1 cellular context compared by ENCODE assay signal in genomic region chr3:154023148-154023547, GRCh38.
TF ChIP-seq lines count a peak whose summit lies in the region.

No MANE protein-coding gene starts in this region.

TF ChIP-seq in HepG2, 621 proteins besides CTCF, POLR2A, EP300 and RAD21 (continued from another document and continues in another):
- TF ChIP-seq, protein P1, sequence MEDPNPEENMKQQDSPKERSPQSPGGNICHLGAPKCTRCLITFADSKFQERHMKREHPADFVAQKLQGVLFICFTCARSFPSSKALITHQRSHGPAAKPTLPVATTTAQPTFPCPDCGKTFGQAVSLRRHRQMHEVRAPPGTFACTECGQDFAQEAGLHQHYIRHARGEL (CRISPR knock-in tag; IDR thresholded peaks at IDR 0.05): no peak
- no peak for TF ChIP-seq ESRRA (CRISPR knock-in tag; IDR thresholded peaks at IDR 0.05; ENCODE audit: low read depth)
- TF ChIP-seq ZFYVE20 (CRISPR knock-in tag; IDR thresholded peaks at IDR 0.05; ENCODE audit: borderline replicate concordance, low read depth): no peak
- no peak for TF ChIP-seq GLMP (CRISPR knock-in tag; IDR thresholded peaks at IDR 0.05; ENCODE audit: borderline replicate concordance)
- TF ChIP-seq TGIF2 (CRISPR knock-in tag; IDR thresholded peaks at IDR 0.05): no peak
- no peak for TF ChIP-seq ZNF235 (CRISPR knock-in tag; IDR thresholded peaks at IDR 0.05; ENCODE audit: borderline replicate concordance)
- TF ChIP-seq MIER3 (CRISPR knock-in tag; IDR thresholded peaks at IDR 0.05; ENCODE audit: borderline replicate concordance): peak; percentile 40; the same call in 1 of the 2 replicates
- no peak for TF ChIP-seq ZNF124 (CRISPR knock-in tag; IDR thresholded peaks at IDR 0.05)
- TF ChIP-seq ZNF33B (CRISPR knock-in tag; IDR thresholded peaks at IDR 0.05): no peak
- TF ChIP-seq, protein P2, sequence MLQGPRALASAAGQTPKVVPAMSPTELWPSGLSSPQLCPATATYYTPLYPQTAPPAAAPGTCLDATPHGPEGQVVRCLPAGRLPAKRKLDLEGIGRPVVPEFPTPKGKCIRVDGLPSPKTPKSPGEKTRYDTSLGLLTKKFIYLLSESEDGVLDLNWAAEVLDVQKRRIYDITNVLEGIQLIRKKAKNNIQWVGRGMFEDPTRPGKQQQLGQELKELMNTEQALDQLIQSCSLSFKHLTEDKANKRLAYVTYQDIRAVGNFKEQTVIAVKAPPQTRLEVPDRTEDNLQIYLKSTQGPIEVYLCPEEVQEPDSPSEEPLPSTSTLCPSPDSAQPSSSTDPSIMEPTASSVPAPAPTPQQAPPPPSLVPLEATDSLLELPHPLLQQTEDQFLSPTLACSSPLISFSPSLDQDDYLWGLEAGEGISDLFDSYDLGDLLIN (CRISPR knock-in tag; IDR thresholded peaks at IDR 0.05; ENCODE audit: borderline replicate concordance): no peak
- no peak for TF ChIP-seq ISX (CRISPR knock-in tag; conservative IDR thresholded peaks at IDR 0.05)
- TF ChIP-seq HNF1A (IDR thresholded peaks at IDR 0.05; ENCODE audit: low read depth): peak; percentile 99
- TF ChIP-seq HNF1A (CRISPR knock-in tag; IDR thresholded peaks at IDR 0.05; ENCODE audit: borderline replicate concordance): peak; percentile 97
- TF ChIP-seq REXO4 (CRISPR knock-in tag; IDR thresholded peaks at IDR 0.05; ENCODE audit: borderline replicate concordance): no peak
- TF ChIP-seq, protein P3, sequence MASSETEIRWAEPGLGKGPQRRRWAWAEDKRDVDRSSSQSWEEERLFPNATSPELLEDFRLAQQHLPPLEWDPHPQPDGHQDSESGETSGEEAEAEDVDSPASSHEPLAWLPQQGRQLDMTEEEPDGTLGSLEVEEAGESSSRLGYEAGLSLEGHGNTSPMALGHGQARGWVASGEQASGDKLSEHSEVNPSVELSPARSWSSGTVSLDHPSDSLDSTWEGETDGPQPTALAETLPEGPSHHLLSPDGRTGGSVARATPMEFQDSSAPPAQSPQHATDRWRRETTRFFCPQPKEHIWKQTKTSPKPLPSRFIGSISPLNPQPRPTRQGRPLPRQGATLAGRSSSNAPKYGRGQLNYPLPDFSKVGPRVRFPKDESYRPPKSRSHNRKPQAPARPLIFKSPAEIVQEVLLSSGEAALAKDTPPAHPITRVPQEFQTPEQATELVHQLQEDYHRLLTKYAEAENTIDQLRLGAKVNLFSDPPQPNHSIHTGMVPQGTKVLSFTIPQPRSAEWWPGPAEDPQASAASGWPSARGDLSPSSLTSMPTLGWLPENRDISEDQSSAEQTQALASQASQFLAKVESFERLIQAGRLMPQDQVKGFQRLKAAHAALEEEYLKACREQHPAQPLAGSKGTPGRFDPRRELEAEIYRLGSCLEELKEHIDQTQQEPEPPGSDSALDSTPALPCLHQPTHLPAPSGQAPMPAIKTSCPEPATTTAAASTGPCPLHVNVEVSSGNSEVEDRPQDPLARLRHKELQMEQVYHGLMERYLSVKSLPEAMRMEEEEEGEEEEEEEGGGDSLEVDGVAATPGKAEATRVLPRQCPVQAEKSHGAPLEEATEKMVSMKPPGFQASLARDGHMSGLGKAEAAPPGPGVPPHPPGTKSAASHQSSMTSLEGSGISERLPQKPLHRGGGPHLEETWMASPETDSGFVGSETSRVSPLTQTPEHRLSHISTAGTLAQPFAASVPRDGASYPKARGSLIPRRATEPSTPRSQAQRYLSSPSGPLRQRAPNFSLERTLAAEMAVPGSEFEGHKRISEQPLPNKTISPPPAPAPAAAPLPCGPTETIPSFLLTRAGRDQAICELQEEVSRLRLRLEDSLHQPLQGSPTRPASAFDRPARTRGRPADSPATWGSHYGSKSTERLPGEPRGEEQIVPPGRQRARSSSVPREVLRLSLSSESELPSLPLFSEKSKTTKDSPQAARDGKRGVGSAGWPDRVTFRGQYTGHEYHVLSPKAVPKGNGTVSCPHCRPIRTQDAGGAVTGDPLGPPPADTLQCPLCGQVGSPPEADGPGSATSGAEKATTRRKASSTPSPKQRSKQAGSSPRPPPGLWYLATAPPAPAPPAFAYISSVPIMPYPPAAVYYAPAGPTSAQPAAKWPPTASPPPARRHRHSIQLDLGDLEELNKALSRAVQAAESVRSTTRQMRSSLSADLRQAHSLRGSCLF (CRISPR knock-in tag; IDR thresholded peaks at IDR 0.05; ENCODE audit: borderline replicate concordance): no peak
- TF ChIP-seq AGO1 (IDR thresholded peaks at IDR 0.05; ENCODE audit: low read depth, low read length, poor library complexity, severe bottlenecking): no peak
- no peak for TF ChIP-seq ZFP1 (CRISPR knock-in tag; IDR thresholded peaks at IDR 0.05)
- no peak for TF ChIP-seq ZNF7 (CRISPR knock-in tag; IDR thresholded peaks at IDR 0.05)
- no peak for TF ChIP-seq ZNF841 (CRISPR knock-in tag; IDR thresholded peaks at IDR 0.05; ENCODE audit: borderline replicate concordance)
- TF ChIP-seq FOXK1 (CRISPR knock-in tag; IDR thresholded peaks at IDR 0.05; ENCODE audit: borderline replicate concordance, low read depth): 0 out of 2 replicates have a peak, but pooled peaks have one; percentile 13
- no peak for TF ChIP-seq ATF7-NPFF (CRISPR knock-in tag; IDR thresholded peaks at IDR 0.05; ENCODE audit: low read depth)
- no peak for TF ChIP-seq CEBPG (CRISPR knock-in tag; IDR thresholded peaks at IDR 0.05)
- TF ChIP-seq, protein P4, sequence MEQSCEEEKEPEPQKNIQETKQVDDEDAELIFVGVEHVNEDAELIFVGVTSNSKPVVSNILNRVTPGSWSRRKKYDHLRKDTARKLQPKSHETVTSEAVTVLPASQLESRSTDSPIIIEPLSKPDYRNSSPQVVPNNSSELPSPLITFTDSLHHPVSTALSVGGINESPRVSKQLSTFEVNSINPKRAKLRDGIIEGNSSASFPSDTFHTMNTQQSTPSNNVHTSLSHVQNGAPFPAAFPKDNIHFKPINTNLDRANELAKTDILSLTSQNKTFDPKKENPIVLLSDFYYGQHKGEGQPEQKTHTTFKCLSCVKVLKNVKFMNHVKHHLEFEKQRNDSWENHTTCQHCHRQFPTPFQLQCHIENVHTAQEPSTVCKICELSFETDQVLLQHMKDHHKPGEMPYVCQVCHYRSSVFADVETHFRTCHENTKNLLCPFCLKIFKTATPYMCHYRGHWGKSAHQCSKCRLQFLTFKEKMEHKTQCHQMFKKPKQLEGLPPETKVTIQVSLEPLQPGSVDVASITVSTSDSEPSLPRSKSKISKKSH (CRISPR knock-in tag; IDR thresholded peaks at IDR 0.05; ENCODE audit: borderline replicate concordance): no peak
- TF ChIP-seq SP2 (CRISPR knock-in tag; IDR thresholded peaks at IDR 0.05): no peak
- TF ChIP-seq GFI1 (CRISPR knock-in tag; IDR thresholded peaks at IDR 0.05; ENCODE audit: borderline replicate concordance): no peak
- no peak for TF ChIP-seq ZNF740 (CRISPR knock-in tag; IDR thresholded peaks at IDR 0.05)
- no peak for TF ChIP-seq GMEB2 (CRISPR knock-in tag; IDR thresholded peaks at IDR 0.05; ENCODE audit: low read depth)
- no peak for TF ChIP-seq NCOA5 (CRISPR knock-in tag; IDR thresholded peaks at IDR 0.05)
- TF ChIP-seq ZFP62 (CRISPR knock-in tag; IDR thresholded peaks at IDR 0.05): no peak
- no peak for TF ChIP-seq ZNF569 (CRISPR knock-in tag; IDR thresholded peaks at IDR 0.05; ENCODE audit: borderline replicate concordance)
- TF ChIP-seq AGO2 (optimal IDR thresholded peaks at IDR 0.05; ENCODE audit: low read depth, low read length): no peak
- TF ChIP-seq ATRX (CRISPR knock-in tag; IDR thresholded peaks at IDR 0.05; ENCODE audit: borderline replicate concordance): no peak
- no peak for TF ChIP-seq ZNF326 (CRISPR knock-in tag; IDR thresholded peaks at IDR 0.05; ENCODE audit: borderline replicate concordance)
- TF ChIP-seq ZNF180 (CRISPR knock-in tag; IDR thresholded peaks at IDR 0.05; ENCODE audit: borderline replicate concordance, low read depth): no peak
- no peak for TF ChIP-seq KDM1A (CRISPR knock-in tag; IDR thresholded peaks at IDR 0.05)
- TF ChIP-seq WIZ (CRISPR knock-in tag; IDR thresholded peaks at IDR 0.05): no peak
- TF ChIP-seq, protein P5, sequence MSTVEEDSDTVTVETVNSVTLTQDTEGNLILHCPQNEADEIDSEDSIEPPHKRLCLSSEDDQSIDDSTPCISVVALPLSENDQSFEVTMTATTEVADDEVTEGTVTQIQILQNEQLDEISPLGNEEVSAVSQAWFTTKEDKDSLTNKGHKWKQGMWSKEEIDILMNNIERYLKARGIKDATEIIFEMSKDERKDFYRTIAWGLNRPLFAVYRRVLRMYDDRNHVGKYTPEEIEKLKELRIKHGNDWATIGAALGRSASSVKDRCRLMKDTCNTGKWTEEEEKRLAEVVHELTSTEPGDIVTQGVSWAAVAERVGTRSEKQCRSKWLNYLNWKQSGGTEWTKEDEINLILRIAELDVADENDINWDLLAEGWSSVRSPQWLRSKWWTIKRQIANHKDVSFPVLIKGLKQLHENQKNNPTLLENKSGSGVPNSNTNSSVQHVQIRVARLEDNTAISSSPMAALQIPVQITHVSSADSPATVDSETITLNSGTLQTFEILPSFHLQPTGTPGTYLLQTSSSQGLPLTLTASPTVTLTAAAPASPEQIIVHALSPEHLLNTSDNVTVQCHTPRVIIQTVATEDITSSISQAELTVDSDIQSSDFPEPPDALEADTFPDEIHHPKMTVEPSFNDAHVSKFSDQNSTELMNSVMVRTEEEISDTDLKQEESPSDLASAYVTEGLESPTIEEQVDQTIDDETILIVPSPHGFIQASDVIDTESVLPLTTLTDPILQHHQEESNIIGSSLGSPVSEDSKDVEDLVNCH (CRISPR knock-in tag; IDR thresholded peaks at IDR 0.05): no peak
- no peak for TF ChIP-seq POLR2G (IDR thresholded peaks at IDR 0.05; ENCODE audit: low read depth, low read length)
- no peak for TF ChIP-seq MNT (IDR thresholded peaks at IDR 0.05)
- TF ChIP-seq MAFG (CRISPR knock-in tag; IDR thresholded peaks at IDR 0.05): no peak
- TF ChIP-seq TARDBP (CRISPR knock-in tag; IDR thresholded peaks at IDR 0.05): no peak
- no peak for TF ChIP-seq ZNF205 (CRISPR knock-in tag; IDR thresholded peaks at IDR 0.05)
- TF ChIP-seq NCOR1 (IDR thresholded peaks at IDR 0.05; ENCODE audit: borderline replicate concordance, low read length): peak; percentile 62; the same call in 1 of the 2 replicates
